8 cellular contexts compared by ENCODE assay signal in the genomic region with DNA sequence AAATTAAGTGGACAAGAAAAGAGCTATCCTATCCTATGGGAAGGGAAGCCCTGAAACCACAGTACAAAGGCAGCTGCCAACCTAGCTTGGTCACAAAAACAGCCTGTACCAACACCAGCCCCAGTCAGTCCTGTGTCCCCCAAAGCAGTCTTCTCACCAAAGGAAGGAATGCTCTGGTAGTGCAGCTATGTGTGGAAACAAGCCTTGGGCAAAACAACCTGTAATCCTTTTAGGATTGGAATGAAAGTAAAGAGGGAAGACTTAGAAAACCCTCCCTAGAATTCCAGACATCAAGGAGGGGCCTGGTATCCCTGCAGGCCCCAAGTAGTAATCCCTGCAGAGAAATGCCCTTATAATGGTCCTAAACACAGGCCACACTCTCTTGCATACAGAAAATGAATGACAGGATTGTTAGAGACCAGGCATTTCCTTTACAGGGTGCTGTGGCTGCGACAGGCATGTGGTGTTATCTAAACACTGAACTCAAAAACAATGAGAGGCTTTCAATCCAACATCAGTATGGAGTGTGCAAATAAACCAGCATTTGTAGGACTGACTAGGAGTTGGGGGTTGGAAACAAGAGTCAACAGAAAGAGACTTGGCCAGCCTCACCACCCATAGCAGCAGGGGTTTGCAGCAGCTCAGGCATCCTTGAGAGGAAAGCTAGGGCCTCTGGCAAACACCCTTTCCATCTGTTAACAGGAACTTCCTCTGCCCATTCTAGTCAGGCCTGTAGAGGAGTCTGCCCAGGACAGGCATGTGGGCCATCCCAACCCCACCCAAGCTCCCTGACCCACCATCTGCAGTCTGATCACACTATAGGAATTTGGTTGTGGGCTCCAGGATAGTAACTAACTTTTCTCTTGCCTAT. TPM values are rescaled to one million over a fixed set of nuclear protein-coding genes. Genes with fewer than 3 reads are reported as not detected.
DNase-seq lines count a peak whose midpoint lies in the region; ATAC-seq, FAIRE-seq and TF ChIP-seq lines count a peak whose summit lies in the region.

No MANE protein-coding gene starts in this region.

- H3K27ac ChIP-seq in K562 (ENCODE audit: extremely low read depth, low read depth, low read length) (no peak overlapping the region), liver (ENCODE audit: low read depth in 1 of 2, low read length in 2 of 2) (no peak overlapping the region), aorta (ENCODE audit: low read depth in 1 of 2, low read length in 2 of 2) (peak overlapping the region; percentile 63 to 72), ovary (no peak overlapping the region)

- ATAC-seq in natural killer cell (peak in 1 of 3 donors; percentile 22), K562 (peak; percentile 57), aorta (ENCODE audit: low FRiP score) (peak; percentile 33)
- no peak for ATAC-seq in natural killer cell treated with Interleukin-12 subunit alpha and Interleukin-12 subunit beta and Interleukin-15 and Interleukin-18, amount 100 ng/mL, for 72 hours

- H3K9ac ChIP-seq in K562 (ENCODE audit: insufficient read depth in 1 of 2, low read depth in 2 of 2, low read length in 2 of 2) (no peak overlapping the region; a peak in 1 of 4 replicates), liver (ENCODE audit: low read depth in 1 of 2, low read length in 2 of 2) (no peak overlapping the region)

- POLR2A ChIA-PET in K562 (lab: Yijun Ruan, JAX): interaction anchor here (1.2 kb wide), 1 partner anchor 11 kb away, joined by 3 read pairs; no protein-coding TSS in a partner anchor

- H3K4me2 ChIP-seq in K562 (ENCODE audit: insufficient read depth, low read length): no peak overlapping the region

- no peak overlapping the region for H3K4me3 Mint-ChIP-seq in natural killer cell
- no peak overlapping the region for H3K4me3 Mint-ChIP-seq in natural killer cell treated with Interleukin-12 subunit alpha and Interleukin-12 subunit beta and Interleukin-15 and Interleukin-18, amount 100 ng/mL, for 72 hours

- WGBS in K562 (ENCODE audit: insufficient coverage, low coverage, missing lambda C conversion rate): 33% methylated on average over 1 of the region's 1 CpG
- WGBS in liver: 64% methylated on average over 1 of the region's 1 CpG
- 0 to 2% methylated on average over 1 of the region's 1 CpG for WGBS in aorta, 2 donors
- WGBS in ovary, 3 donors: 48 to 75% (median 50%) methylated on average over 1 of the region's 1 CpG

- H2AFZ ChIP-seq in K562 (ENCODE audit: low read depth, low read length): no peak overlapping the region

- in situ Hi-C loops in K562 (cut with MboI): loop anchor here (10.0 kb wide), 1 partner anchor 179 kb away; no protein-coding TSS in a partner anchor

- H3K27me3 ChIP-seq in K562 (ENCODE audit: control insufficient read depth in 2 of 2, insufficient read depth in 2 of 2, low read length in 2 of 2): no peaks in the 10 kb centered on the region
- no peaks in the 10 kb centered on the region for H3K27me3 ChIP-seq in liver (ENCODE audit: control insufficient read depth in 4 of 4, insufficient read depth in 4 of 4, low read length in 3 of 4)
- H3K27me3 ChIP-seq in aorta (ENCODE audit: control insufficient read depth in 1 of 2, insufficient read depth in 2 of 2, low read length in 1 of 2): no peaks in the 10 kb centered on the region
- no peaks in the 10 kb centered on the region for H3K27me3 ChIP-seq in ovary

- peaks cover 7% of the 10 kb centered on the region for H3K36me3 Mint-ChIP-seq in natural killer cell
- peaks cover 5% of the 10 kb centered on the region for H3K36me3 Mint-ChIP-seq in natural killer cell treated with Interleukin-12 subunit alpha and Interleukin-12 subunit beta and Interleukin-15 and Interleukin-18, amount 100 ng/mL, for 72 hours

- H3K36me3 ChIP-seq in K562 (ENCODE audit: control insufficient read depth, insufficient read depth, low read length): peaks cover 30% of the 10 kb centered on the region
- peaks cover 4 to 31% (median 21%) of the 10 kb centered on the region in 4 donors for H3K36me3 ChIP-seq in liver (ENCODE audit: control insufficient read depth in 4 of 4, insufficient read depth in 3 of 4, low read depth in 1 of 4, low read length in 3 of 4)
- H3K36me3 ChIP-seq in aorta (ENCODE audit: control insufficient read depth in 1 of 2, insufficient read depth in 2 of 2, low read length in 1 of 2): no peaks in the 10 kb centered on the region
- H3K36me3 ChIP-seq in ovary: no peaks in the 10 kb centered on the region

- H3K9me1 ChIP-seq in K562 (ENCODE audit: control insufficient read depth, insufficient read depth, low read length): no peaks in the 10 kb centered on the region

- H3K4me1 ChIP-seq in K562 (replicated peaks in 1 of 2; ENCODE audit: control insufficient read depth in 2 of 2, insufficient read depth in 2 of 2, low read length in 2 of 2) (peaks cover 0 to 9% of the 10 kb centered on the region in 2 experiments; a peak in 2 of 5 replicates), liver (ENCODE audit: control insufficient read depth in 4 of 4, insufficient read depth in 4 of 4, low read length in 3 of 4) (no peaks in the 10 kb centered on the region), aorta (ENCODE audit: control insufficient read depth in 1 of 2, insufficient read depth in 2 of 2, low read length in 2 of 2) (peaks cover 0 to 3% of the 10 kb centered on the region in 2 donors), ovary (ENCODE audit: insufficient read depth) (peaks cover 7% of the 10 kb centered on the region)

- peaks cover 33 to 43% of the 10 kb centered on the region in 2 donors for H3K4me1 Mint-ChIP-seq in natural killer cell
- peaks cover 28 to 29% of the 10 kb centered on the region in 2 donors for H3K4me1 Mint-ChIP-seq in natural killer cell treated with Interleukin-12 subunit alpha and Interleukin-12 subunit beta and Interleukin-15 and Interleukin-18, amount 100 ng/mL, for 72 hours (ENCODE audit: low read depth in 2 of 2)

- no peak for TF ChIP-seq EP300 in K562 (IDR thresholded peaks at IDR 0.05; ENCODE audit: low read length)
- no peak for TF ChIP-seq EP300 in ovary (IDR thresholded peaks at IDR 0.05)

- no TSS peak for BruUV-seq in K562 (replicated peaks; lab: Mats Ljungman, UMichigan)

- CTCF ChIA-PET in K562 (lab: Yijun Ruan, JAX; ENCODE audit: low intra/inter-chr PET ratio): no interaction called here

- H3K9me3 ChIP-seq in K562 (replicated peaks; ENCODE audit: control insufficient read depth, insufficient read depth, low read depth, low read length) (no peaks in the 10 kb centered on the region), liver (ENCODE audit: control insufficient read depth in 4 of 4, low read length in 3 of 4) (no peaks in the 10 kb centered on the region), aorta (ENCODE audit: control insufficient read depth, low read length) (no peaks in the 10 kb centered on the region), ovary (no peaks in the 10 kb centered on the region)

- H3K4me3 ChIP-seq in K562 (no peak overlapping the region), liver (ENCODE audit: low read depth in 1 of 3, low read length in 3 of 3) (no peak overlapping the region), aorta (ENCODE audit: low read length in 2 of 2) (no peak overlapping the region), ovary (no peak overlapping the region)

- FAIRE-seq in K562 (lab: Jason Lieb, UNC): no peak

- intact Hi-C loops in natural killer cell (cut with micrococcal nuclease): no loop called here
- intact Hi-C loops in K562 (cut with micrococcal nuclease): no loop called here
- intact Hi-C loops in aorta (cut with DNase I): loop anchor here in 1 of 2 donors (5.0 kb wide), 1 partner anchor 191 kb away; no protein-coding TSS in a partner anchor
- intact Hi-C loops in ovary (cut with DNase I): loop anchor here in 2 of 4 donors (5.0 to 10.0 kb wide), 3 partner anchors 109 to 181 kb away; partner anchors contain the start of gene ACTN1 (in 1 of the 2)

- no peaks in the 10 kb centered on the region for H4K20me1 ChIP-seq in K562 (replicated peaks; ENCODE audit: control insufficient read depth, insufficient read depth, low read length)

- H3K27me3 Mint-ChIP-seq in natural killer cell (ENCODE audit: low read depth in 2 of 2): no peaks in the 10 kb centered on the region
- no peaks in the 10 kb centered on the region for H3K27me3 Mint-ChIP-seq in natural killer cell treated with Interleukin-12 subunit alpha and Interleukin-12 subunit beta and Interleukin-15 and Interleukin-18, amount 100 ng/mL, for 72 hours

- DNase-seq in natural killer cell: no peak
- DNase-seq in natural killer cell treated with Interleukin-12 subunit alpha and Interleukin-12 subunit beta and Interleukin-15 and Interleukin-18, amount 100 ng/mL, for 72 hours (ENCODE audit: low spot score): no peak
- DNase-seq in K562 (ENCODE audit: extremely low read depth in 1 of 4, low spot score in 3 of 4): no peak
- no peak for DNase-seq in aorta
- DNase-seq in stimulated activated CD4-positive, alpha-beta T cell treated with anti-CD3 and anti-CD28 coated beads, Interleukin-4, amount 100 ng/mL, for 24 hours: no peak
- DNase-seq in stimulated activated naive CD4-positive, alpha-beta T cell (lab: John Stamatoyannopoulos, UW): no peak
- DNase-seq in ovary: no peak

- TF ChIP-seq RAD21 in K562 (CRISPR knock-in tag; conservative IDR thresholded peaks at IDR 0.05 in 1 of 2, IDR thresholded peaks at IDR 0.05 in 1 of 2) (no peak), liver (IDR thresholded peaks at IDR 0.05) (no peak)

- TF ChIP-seq POLR2A in K562 (conservative IDR thresholded peaks at IDR 0.05) (no peak), ovary (IDR thresholded peaks at IDR 0.05) (no peak)

- H3K27ac Mint-ChIP-seq in natural killer cell: peak overlapping the region; percentile 17 to 60
- peak overlapping the region in 1 of 2 donors; percentile 61 for H3K27ac Mint-ChIP-seq in natural killer cell treated with Interleukin-12 subunit alpha and Interleukin-12 subunit beta and Interleukin-15 and Interleukin-18, amount 100 ng/mL, for 72 hours

- no peaks in the 10 kb centered on the region for H3K79me2 ChIP-seq in K562 (ENCODE audit: control insufficient read depth, insufficient read depth, low read length)

- no peaks in the 10 kb centered on the region for H3K9me3 Mint-ChIP-seq in natural killer cell
- H3K9me3 Mint-ChIP-seq in natural killer cell treated with Interleukin-12 subunit alpha and Interleukin-12 subunit beta and Interleukin-15 and Interleukin-18, amount 100 ng/mL, for 72 hours: no peaks in the 10 kb centered on the region

- TF ChIP-seq CTCF in natural killer cell (IDR thresholded peaks at IDR 0.05) (no peak), K562 (IDR thresholded peaks at IDR 0.05 in 2 of 3, conservative IDR thresholded peaks at IDR 0.05 in 1 of 3; ENCODE audit: insufficient read depth in 2 of 3, low read depth in 1 of 3, low read length in 3 of 3) (no peak), liver (IDR thresholded peaks at IDR 0.05; ENCODE audit: low read depth, low read length, missing input control) (no peak), ovary (IDR thresholded peaks at IDR 0.05) (no peak)

RNA-seq across cellular contexts. Expression of gene DCAF5, which starts 59.1 kb away (rescaled TPM):
- total RNA-seq in natural killer cell (100 to 1,000 TPM in 1 of 3 donors, 10 to 100 TPM in 2; 92.0 to 112 (median 99.2) TPM), K562 (2014; rRNA removed) (7.5 and 8.1 TPM in 2 replicates), K562 (2014; rRNA removed; fragmentation: Illumina TruSeq; extraction: Trizol) (11.3 and 12.7 TPM in 2 replicates), K562 (2015; rRNA removed; fragmentation: Illumina TruSeq; extraction: Trizol) (12.5 and 13.2 TPM in 2 replicates), K562 (2021) (16.9 and 20.2 TPM in 2 replicates), liver (10 to 100 TPM; 12.9 to 18.1 TPM), aorta (10 to 100 TPM; 47.3 to 56.9 TPM), ovary (10 to 100 TPM; 24.9 to 50.1 (median 42.4) TPM)
- 10 to 100 TPM; 51.3 to 52.0 TPM for total RNA-seq in natural killer cell treated with Interleukin-12 subunit alpha and Interleukin-12 subunit beta and Interleukin-15 and Interleukin-18, amount 100 ng/mL, for 72 hours
- 22.5 and 34.2 TPM in 2 replicates for total RNA-seq in K562 (2011; cell fraction: chromatin; rRNA removed; ENCODE audit: low replicate concordance)
- total RNA-seq in K562 (2011; cell fraction: nucleolus; rRNA removed): 17.0 and 18.6 TPM in 2 replicates
- 21.1 and 24.9 TPM in 2 replicates for total RNA-seq in K562 (2011; cell fraction: nucleoplasm; rRNA removed)
- polyA plus RNA-seq in K562 (2011; rRNA removed) (24.1 and 26.3 TPM in 2 replicates), K562 (2014; fragmentation: Illumina TruSeq; extraction: Trizol) (21.8 and 23.6 TPM in 2 replicates), K562 (2014; fragmentation: Nextera tagmentation; extraction: Ambion mirVana) (1 to 10 TPM; 5.6 to 9.1 TPM), K562 (2014; rRNA removed) (13.7 and 15.1 TPM in 2 replicates), liver (10 to 100 TPM; 13.8 to 15.2 TPM), aorta (10 to 100 TPM; 18.9 to 39.8 TPM), ovary (10 to 100 TPM; 25.4 to 42.5 TPM)
- polyA plus RNA-seq in K562 (2011; cell fraction: cytosol; rRNA removed): 27.4 and 30.1 TPM in 2 replicates
- 73.7 and 97.8 TPM in 2 replicates for polyA plus RNA-seq in K562 (2011; cell fraction: nucleus; rRNA removed)
- 14.2 and 21.5 TPM in 2 replicates for polyA plus RNA-seq in K562 (2012)
- 15.9 and 19.1 TPM in 2 replicates for polyA minus RNA-seq in K562 (2011; rRNA and poly(A)+ RNA removed)
- 9.4 and 10.4 TPM in 2 replicates for polyA minus RNA-seq in K562 (2011; cell fraction: cytosol; rRNA and poly(A)+ RNA removed)
- polyA minus RNA-seq in K562 (2011; cell fraction: nucleus; rRNA and poly(A)+ RNA removed): 18.0 and 25.4 TPM in 2 replicates

Comparison
In these comparisons a context has a peak if more than half of its experiments do, and no peak if none do; other contexts are left out.
1. ATAC-seq: peak in K562 (single experiment) and aorta (single experiment); none in natural killer cell treated with Interleukin-12 subunit alpha and Interleukin-12 subunit beta and Interleukin-15 and Interleukin-18, amount 100 ng/mL, for 72 hours (0 of 2).
2. H3K27ac ChIP-seq: peak in aorta (2 of 2); none in K562 (single experiment), liver (0 of 2) and ovary (0 of 2).